In the genomic region with DNA sequence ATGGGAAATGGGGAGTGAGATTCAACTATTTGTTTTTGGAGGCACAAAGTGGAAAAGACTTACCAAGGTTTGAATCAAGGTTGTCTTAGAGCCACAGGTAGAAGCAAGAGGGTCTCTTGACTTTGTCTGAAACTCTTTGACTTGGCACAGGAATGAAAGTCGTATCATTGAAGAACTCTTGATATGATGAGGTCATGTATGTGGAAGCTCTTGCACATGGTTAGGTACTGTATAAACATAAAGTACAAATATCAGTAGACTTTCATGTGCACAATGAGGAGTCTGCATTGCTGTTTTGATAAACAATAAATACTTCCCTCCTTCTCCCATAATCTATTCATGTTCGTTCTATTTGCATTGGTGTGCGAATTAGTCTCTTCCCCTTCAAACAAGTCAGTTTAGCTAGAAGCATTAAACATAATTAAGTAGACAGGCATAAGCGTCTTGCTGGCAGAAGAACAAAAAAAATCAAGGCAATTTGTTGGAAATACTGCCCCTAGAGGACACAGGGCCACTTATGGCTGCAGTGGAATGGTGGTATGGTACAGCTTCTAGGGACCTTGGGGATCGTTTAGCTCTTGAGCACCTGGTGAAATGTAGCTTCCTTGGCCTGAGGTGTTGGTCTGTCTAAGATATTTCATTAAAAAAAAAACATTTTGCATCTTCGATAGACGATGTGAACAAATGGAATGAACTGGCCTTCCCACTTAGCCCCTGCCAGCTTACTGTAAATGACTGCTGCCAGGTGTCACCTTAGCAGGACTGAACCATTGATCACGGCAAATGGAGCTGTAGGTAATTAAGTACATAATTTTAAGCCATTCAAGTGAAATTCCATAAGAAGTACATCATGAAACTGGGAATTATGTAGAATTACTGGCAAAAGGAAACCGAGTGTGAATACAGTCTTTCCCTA, we compare ENCODE assay signal across 8 cellular contexts.
A peak's percentile ranks its signal among the peaks of the same experiment; 100 is the strongest.
DNase-seq lines count a peak whose midpoint lies in the region; ATAC-seq and TF ChIP-seq lines count a peak whose summit lies in the region.

No MANE protein-coding gene starts in this region.

- H4K20me1 ChIP-seq in DOHH2 (ENCODE audit: control insufficient read depth, insufficient read depth, low read depth, low read length) (no peaks in the 10 kb centered on the region), KMS-11 (ENCODE audit: insufficient read depth) (no peaks in the 10 kb centered on the region)

- no peaks in the 10 kb centered on the region for H3F3A ChIP-seq in DOHH2 (ENCODE audit: control insufficient read depth, insufficient read depth)

- H3K4me3 ChIP-seq in DOHH2 (ENCODE audit: low read length) (no peak overlapping the region), KMS-11 (IDR thresholded peaks at IDR 0.05; ENCODE audit: insufficient read depth, low read depth, low read length) (no peak overlapping the region), neuronal stem cell (ENCODE audit: low read length in 2 of 2) (no peak overlapping the region)

- H4K8ac ChIP-seq in neuronal stem cell (ENCODE audit: low read depth, low read length) = no peak overlapping the region

- H2BK12ac ChIP-seq in neuronal stem cell (ENCODE audit: low read length) = no peak overlapping the region

- no peak overlapping the region for H3K9ac ChIP-seq in KMS-11
- no peak overlapping the region for H3K9ac ChIP-seq in neuronal stem cell (ENCODE audit: low read depth, low read length, poor library complexity)

- H3K27me3 ChIP-seq in DOHH2 (ENCODE audit: control insufficient read depth, low read length) (peaks cover 15% of the 10 kb centered on the region), KMS-11 (ENCODE audit: insufficient read depth, low read depth) (no peaks in the 10 kb centered on the region), neuronal stem cell (ENCODE audit: control insufficient read depth in 3 of 3, insufficient read depth in 3 of 3, low read depth in 1 of 3, low read length in 3 of 3) (peaks cover 0 to 15% (median 0%) of the 10 kb centered on the region in 3 experiments)

- H3K27ac Mint-ChIP-seq in activated naive CD8-positive, alpha-beta T cell treated with anti-CD3 and anti-CD28 coated beads, Interleukin-2, amount 50 U/mL, for 24 hours = no peak overlapping the region

- H3K79me2 ChIP-seq in DOHH2 (ENCODE audit: control insufficient read depth, low read length) = no peaks in the 10 kb centered on the region
- H3K79me2 ChIP-seq in KMS-11 (ENCODE audit: insufficient read depth, low read depth) = no peaks in the 10 kb centered on the region

- no peaks in the 10 kb centered on the region for H3K36me3 ChIP-seq in DOHH2 (ENCODE audit: control insufficient read depth, low read length)
- H3K36me3 ChIP-seq in KMS-11 (ENCODE audit: insufficient read depth) = no peaks in the 10 kb centered on the region
- H3K36me3 ChIP-seq in neuronal stem cell (replicated peaks in 1 of 2; ENCODE audit: control insufficient read depth in 2 of 2, insufficient read depth in 2 of 2, low read length in 2 of 2) = no peaks in the 10 kb centered on the region

- no peak overlapping the region for H2BK5ac ChIP-seq in neuronal stem cell (ENCODE audit: low read length)

- H3K9me3 ChIP-seq in DOHH2 (ENCODE audit: control insufficient read depth, insufficient read depth, low read length) = no peaks in the 10 kb centered on the region
- H3K9me3 ChIP-seq in neuronal stem cell (replicated peaks in 1 of 2; ENCODE audit: control insufficient read depth in 2 of 2, insufficient read depth in 1 of 2, low read depth in 1 of 2, low read length in 2 of 2) = no peaks in the 10 kb centered on the region

- H4K91ac ChIP-seq in neuronal stem cell (ENCODE audit: low read depth, low read length, poor library complexity) = no peak overlapping the region

- no peak overlapping the region for H3K4me3 Mint-ChIP-seq in activated naive CD8-positive, alpha-beta T cell treated with anti-CD3 and anti-CD28 coated beads, Interleukin-2, amount 50 U/mL, for 24 hours

- no peaks in the 10 kb centered on the region for H3K4me1 ChIP-seq in DOHH2 (ENCODE audit: control insufficient read depth, low read length)
- no peaks in the 10 kb centered on the region for H3K4me1 ChIP-seq in KMS-11 (ENCODE audit: low read depth, poor library complexity, severe bottlenecking)
- H3K4me1 ChIP-seq in neuronal stem cell (ENCODE audit: control insufficient read depth in 2 of 2, insufficient read depth in 1 of 2, low read depth in 1 of 2, low read length in 2 of 2) = no peaks in the 10 kb centered on the region

- no peaks in the 10 kb centered on the region for H3K9me3 Mint-ChIP-seq in activated naive CD8-positive, alpha-beta T cell treated with anti-CD3 and anti-CD28 coated beads, Interleukin-2, amount 50 U/mL, for 24 hours

- TF ChIP-seq CTCF in DOHH2 (IDR thresholded peaks at IDR 0.05; ENCODE audit: low read depth, low read length, poor library complexity, severe bottlenecking) = peak; percentile 65
- peak; percentile 68 for TF ChIP-seq CTCF in KMS-11 (conservative IDR thresholded peaks at IDR 0.05; ENCODE audit: low read depth, low read length)

- no peak overlapping the region for H3K4ac ChIP-seq in neuronal stem cell (ENCODE audit: low read length)

- H3K79me1 ChIP-seq in neuronal stem cell (ENCODE audit: low read depth, low read length) = no peaks in the 10 kb centered on the region

- peaks cover 16% of the 10 kb centered on the region for H3K27me3 Mint-ChIP-seq in activated naive CD8-positive, alpha-beta T cell treated with anti-CD3 and anti-CD28 coated beads, Interleukin-2, amount 50 U/mL, for 24 hours

- no peak overlapping the region for H2AFZ ChIP-seq in KMS-11 (ENCODE audit: low read depth)
- no peak overlapping the region for H2AFZ ChIP-seq in neuronal stem cell (ENCODE audit: low read length)

- peak; percentile 32 for DNase-seq in SW480 (ENCODE audit: low spot score)
- DNase-seq in left kidney (ENCODE audit: low read depth, low spot score) = peak; percentile 59
- DNase-seq in activated naive CD8-positive, alpha-beta T cell treated with anti-CD3 and anti-CD28 coated beads, Interleukin-2, amount 50 U/mL, for 24 hours = no peak
- no peak for DNase-seq in GF-D8 (lab: John Stamatoyannopoulos, UW)
- no peak for DNase-seq in neuronal stem cell (ENCODE audit: low spot score)

- H3K4me2 ChIP-seq in DOHH2 (ENCODE audit: low read length) (no peak overlapping the region), KMS-11 (no peak overlapping the region), neuronal stem cell (ENCODE audit: insufficient read depth, low read length, poor library complexity, severe bottlenecking) (no peak overlapping the region)

- H3K9me2 ChIP-seq in DOHH2 (replicated peaks; ENCODE audit: control insufficient read depth, low read length) = no peaks in the 10 kb centered on the region

- H3K14ac ChIP-seq in neuronal stem cell (ENCODE audit: low read length) = no peak overlapping the region

- no peak for ATAC-seq in activated naive CD8-positive, alpha-beta T cell treated with anti-CD3 and anti-CD28 coated beads, Interleukin-2, amount 50 U/mL, for 24 hours
- no peak for ATAC-seq in GM21723 (IDR thresholded peaks at IDR 0.05; ENCODE audit: unreplicated experiment)

- no CpG with 5 or more reads among the region's 9 CpGs for WGBS in neuronal stem cell (ENCODE audit: extremely low coverage in 2 of 2, insufficient read length in 2 of 2, insufficient replicate concordance in 1 of 2), 2 donors

- H3K36me3 Mint-ChIP-seq in activated naive CD8-positive, alpha-beta T cell treated with anti-CD3 and anti-CD28 coated beads, Interleukin-2, amount 50 U/mL, for 24 hours (ENCODE audit: low read depth) = no peaks in the 10 kb centered on the region

- H2BK120ac ChIP-seq in neuronal stem cell (ENCODE audit: low read depth, low read length) = no peak overlapping the region

- no peak overlapping the region for H2BK15ac ChIP-seq in neuronal stem cell (ENCODE audit: low read length)

- H3K4me1 Mint-ChIP-seq in activated naive CD8-positive, alpha-beta T cell treated with anti-CD3 and anti-CD28 coated beads, Interleukin-2, amount 50 U/mL, for 24 hours = no peaks in the 10 kb centered on the region

- H3K27ac ChIP-seq in DOHH2 (ENCODE audit: low read depth, low read length) = no peak overlapping the region
- no peak overlapping the region for H3K27ac ChIP-seq in KMS-11
- no peak overlapping the region for H3K27ac ChIP-seq in neuronal stem cell (replicated peaks; ENCODE audit: low read length)

- no peak overlapping the region for H3K23ac ChIP-seq in neuronal stem cell (ENCODE audit: low read depth, low read length, poor library complexity)

- no peak overlapping the region for H3K18ac ChIP-seq in neuronal stem cell (ENCODE audit: low read length)

- H2AK5ac ChIP-seq in neuronal stem cell (ENCODE audit: low read depth, low read length) = no peak overlapping the region

Comparison
In these comparisons a context has a peak if more than half of its experiments do, and no peak if none do; other contexts are left out.
1. DNase-seq: peak in SW480 (single experiment) and left kidney (single experiment); none in activated naive CD8-positive, alpha-beta T cell treated with anti-CD3 and anti-CD28 coated beads, Interleukin-2, amount 50 U/mL, for 24 hours (single experiment), GF-D8 (single experiment) and neuronal stem cell (single experiment).